1 cellular context compared by ENCODE assay signal in the genomic region with DNA sequence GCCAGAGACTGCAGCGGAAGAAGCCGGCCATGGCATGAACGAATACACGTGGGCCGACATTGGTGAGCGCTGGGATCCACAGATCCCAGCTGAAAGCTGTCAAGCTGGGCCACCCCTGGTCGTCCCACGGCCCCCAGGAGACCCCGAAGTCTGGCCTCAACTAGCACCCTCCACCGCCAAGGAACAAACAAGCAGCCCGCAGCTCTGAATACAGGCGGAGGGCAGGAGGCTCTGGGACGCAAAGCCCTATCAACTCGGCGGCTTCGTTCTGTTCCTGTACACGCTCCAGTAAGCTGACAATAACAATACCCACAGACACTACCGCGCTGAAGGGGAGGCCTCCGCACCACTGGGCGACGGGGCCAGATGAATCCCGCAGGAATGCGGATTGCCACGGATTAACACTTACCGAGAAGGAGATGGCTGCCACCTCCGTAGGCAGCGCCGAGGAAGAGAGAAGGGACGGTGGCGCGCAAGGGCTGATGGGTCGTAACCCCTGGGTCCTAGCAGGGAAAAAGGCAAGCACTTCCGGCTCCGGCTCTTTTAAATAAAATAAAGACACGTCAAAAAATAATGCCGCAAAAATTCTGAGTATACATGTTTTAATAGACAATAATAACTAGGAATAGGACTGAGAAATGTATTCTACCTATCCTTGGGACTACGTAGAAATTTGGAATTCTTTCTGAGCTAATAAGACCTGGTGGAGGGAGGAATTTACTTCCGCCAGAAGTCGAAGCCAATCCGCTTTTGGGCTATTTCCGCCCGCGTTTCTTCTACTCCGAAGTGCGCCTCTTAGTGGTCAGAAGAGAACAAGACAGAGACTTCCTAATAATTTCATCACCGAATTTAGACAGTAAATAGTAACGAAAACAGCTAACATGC.
TF ChIP-seq lines count a peak whose summit lies in the region.

Gene RPL32, minus strand, starts transcription at position 481 of the 885 bp plus-strand sequence. CDS start 1,328 bp downstream, outside the sequence.

TF ChIP-seq in HepG2, 621 proteins besides CTCF, POLR2A, EP300 and RAD21 (continued from another document and continues in another):
- TF ChIP-seq TFE3 (CRISPR knock-in tag; IDR thresholded peaks at IDR 0.05), result 0 out of 2 replicates have a peak, but pooled peaks have one; percentile 8
- no peak for TF ChIP-seq NFE2 (CRISPR knock-in tag; IDR thresholded peaks at IDR 0.05)
- TF ChIP-seq ZNF260 (CRISPR knock-in tag; IDR thresholded peaks at IDR 0.05; ENCODE audit: borderline replicate concordance, low read depth), result no peak
- TF ChIP-seq ZNF354B (CRISPR knock-in tag; IDR thresholded peaks at IDR 0.05), result no peak
- no peak; the same call in 1 of the 2 replicates for TF ChIP-seq ZBTB21 (CRISPR knock-in tag; IDR thresholded peaks at IDR 0.05)
- peak; percentile 71; the same call in 1 of the 2 replicates for TF ChIP-seq FOXK1 (CRISPR knock-in tag; IDR thresholded peaks at IDR 0.05; ENCODE audit: borderline replicate concordance, low read depth)
- TF ChIP-seq KDM5A (IDR thresholded peaks at IDR 0.05; ENCODE audit: borderline replicate concordance, low read length), result peak; percentile 73; the same call in 1 of the 2 replicates
- peak; percentile 80 for TF ChIP-seq KMT2A (CRISPR knock-in tag; IDR thresholded peaks at IDR 0.05)
- peak; percentile 56; the same call in 1 of the 2 replicates for TF ChIP-seq ZFP37 (CRISPR knock-in tag; IDR thresholded peaks at IDR 0.05; ENCODE audit: borderline replicate concordance)
- TF ChIP-seq PRDM15 (CRISPR knock-in tag; IDR thresholded peaks at IDR 0.05), result peak; percentile 63; the same call in 1 of the 2 replicates
- no peak for TF ChIP-seq CSRNP1 (CRISPR knock-in tag; IDR thresholded peaks at IDR 0.05)
- TF ChIP-seq GATAD2A (CRISPR knock-in tag; IDR thresholded peaks at IDR 0.05), result peak; percentile 8
- no peak for TF ChIP-seq ZNF431 (CRISPR knock-in tag; IDR thresholded peaks at IDR 0.05; ENCODE audit: borderline replicate concordance, low read depth)
- no peak for TF ChIP-seq ZFP36L1 (CRISPR knock-in tag; IDR thresholded peaks at IDR 0.05)
- peak; percentile 89 for TF ChIP-seq KDM2A (CRISPR knock-in tag; IDR thresholded peaks at IDR 0.05; ENCODE audit: borderline replicate concordance, low read depth)
- no peak for TF ChIP-seq SMYD3 (CRISPR knock-in tag; IDR thresholded peaks at IDR 0.05)
- no peak for TF ChIP-seq MAFF (IDR thresholded peaks at IDR 0.05; ENCODE audit: low read depth, low read length)
- no peak; the same call in 1 of the 2 replicates for TF ChIP-seq ZNF557 (CRISPR knock-in tag; IDR thresholded peaks at IDR 0.05)
- no peak for TF ChIP-seq MTF2 (CRISPR knock-in tag; IDR thresholded peaks at IDR 0.05; ENCODE audit: borderline replicate concordance)
- no peak for TF ChIP-seq PAWR (CRISPR knock-in tag; IDR thresholded peaks at IDR 0.05; ENCODE audit: borderline replicate concordance)
- TF ChIP-seq, protein P1, sequence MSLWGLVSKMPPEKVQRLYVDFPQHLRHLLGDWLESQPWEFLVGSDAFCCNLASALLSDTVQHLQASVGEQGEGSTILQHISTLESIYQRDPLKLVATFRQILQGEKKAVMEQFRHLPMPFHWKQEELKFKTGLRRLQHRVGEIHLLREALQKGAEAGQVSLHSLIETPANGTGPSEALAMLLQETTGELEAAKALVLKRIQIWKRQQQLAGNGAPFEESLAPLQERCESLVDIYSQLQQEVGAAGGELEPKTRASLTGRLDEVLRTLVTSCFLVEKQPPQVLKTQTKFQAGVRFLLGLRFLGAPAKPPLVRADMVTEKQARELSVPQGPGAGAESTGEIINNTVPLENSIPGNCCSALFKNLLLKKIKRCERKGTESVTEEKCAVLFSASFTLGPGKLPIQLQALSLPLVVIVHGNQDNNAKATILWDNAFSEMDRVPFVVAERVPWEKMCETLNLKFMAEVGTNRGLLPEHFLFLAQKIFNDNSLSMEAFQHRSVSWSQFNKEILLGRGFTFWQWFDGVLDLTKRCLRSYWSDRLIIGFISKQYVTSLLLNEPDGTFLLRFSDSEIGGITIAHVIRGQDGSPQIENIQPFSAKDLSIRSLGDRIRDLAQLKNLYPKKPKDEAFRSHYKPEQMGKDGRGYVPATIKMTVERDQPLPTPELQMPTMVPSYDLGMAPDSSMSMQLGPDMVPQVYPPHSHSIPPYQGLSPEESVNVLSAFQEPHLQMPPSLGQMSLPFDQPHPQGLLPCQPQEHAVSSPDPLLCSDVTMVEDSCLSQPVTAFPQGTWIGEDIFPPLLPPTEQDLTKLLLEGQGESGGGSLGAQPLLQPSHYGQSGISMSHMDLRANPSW (CRISPR knock-in tag; IDR thresholded peaks at IDR 0.05; ENCODE audit: borderline replicate concordance), result no peak
- no peak for TF ChIP-seq NR3C1 (CRISPR knock-in tag; IDR thresholded peaks at IDR 0.05)
- no peak for TF ChIP-seq ZNF337 (CRISPR knock-in tag; IDR thresholded peaks at IDR 0.05; ENCODE audit: borderline replicate concordance, low read depth)
- TF ChIP-seq ZFP41 (CRISPR knock-in tag; IDR thresholded peaks at IDR 0.05; ENCODE audit: borderline replicate concordance), result no peak
- no peak for TF ChIP-seq SNRNP70 (IDR thresholded peaks at IDR 0.05; ENCODE audit: low read depth, low read length)
- no peak for TF ChIP-seq RFX1 (IDR thresholded peaks at IDR 0.05)
- peak; percentile 72 for TF ChIP-seq NKX3-1 (CRISPR knock-in tag; IDR thresholded peaks at IDR 0.05)
- TF ChIP-seq SIN3B (IDR thresholded peaks at IDR 0.05; ENCODE audit: low read length), result no peak
- TF ChIP-seq ZNF768 (CRISPR knock-in tag; IDR thresholded peaks at IDR 0.05), result peak; percentile 47; the same call in 1 of the 2 replicates
- peak; percentile 43; the same call in 1 of the 2 replicates for TF ChIP-seq ARNTL (CRISPR knock-in tag; IDR thresholded peaks at IDR 0.05)
- TF ChIP-seq, protein P2, sequence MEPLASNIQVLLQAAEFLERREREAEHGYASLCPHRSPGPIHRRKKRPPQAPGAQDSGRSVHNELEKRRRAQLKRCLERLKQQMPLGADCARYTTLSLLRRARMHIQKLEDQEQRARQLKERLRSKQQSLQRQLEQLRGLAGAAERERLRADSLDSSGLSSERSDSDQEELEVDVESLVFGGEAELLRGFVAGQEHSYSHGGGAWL (CRISPR knock-in tag; IDR thresholded peaks at IDR 0.05), result peak; percentile 75
- TF ChIP-seq, protein P3, sequence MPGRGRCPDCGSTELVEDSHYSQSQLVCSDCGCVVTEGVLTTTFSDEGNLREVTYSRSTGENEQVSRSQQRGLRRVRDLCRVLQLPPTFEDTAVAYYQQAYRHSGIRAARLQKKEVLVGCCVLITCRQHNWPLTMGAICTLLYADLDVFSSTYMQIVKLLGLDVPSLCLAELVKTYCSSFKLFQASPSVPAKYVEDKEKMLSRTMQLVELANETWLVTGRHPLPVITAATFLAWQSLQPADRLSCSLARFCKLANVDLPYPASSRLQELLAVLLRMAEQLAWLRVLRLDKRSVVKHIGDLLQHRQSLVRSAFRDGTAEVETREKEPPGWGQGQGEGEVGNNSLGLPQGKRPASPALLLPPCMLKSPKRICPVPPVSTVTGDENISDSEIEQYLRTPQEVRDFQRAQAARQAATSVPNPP (CRISPR knock-in tag; IDR thresholded peaks at IDR 0.05), result no peak
- TF ChIP-seq, protein P4, sequence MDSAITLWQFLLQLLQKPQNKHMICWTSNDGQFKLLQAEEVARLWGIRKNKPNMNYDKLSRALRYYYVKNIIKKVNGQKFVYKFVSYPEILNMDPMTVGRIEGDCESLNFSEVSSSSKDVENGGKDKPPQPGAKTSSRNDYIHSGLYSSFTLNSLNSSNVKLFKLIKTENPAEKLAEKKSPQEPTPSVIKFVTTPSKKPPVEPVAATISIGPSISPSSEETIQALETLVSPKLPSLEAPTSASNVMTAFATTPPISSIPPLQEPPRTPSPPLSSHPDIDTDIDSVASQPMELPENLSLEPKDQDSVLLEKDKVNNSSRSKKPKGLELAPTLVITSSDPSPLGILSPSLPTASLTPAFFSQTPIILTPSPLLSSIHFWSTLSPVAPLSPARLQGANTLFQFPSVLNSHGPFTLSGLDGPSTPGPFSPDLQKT (CRISPR knock-in tag; IDR thresholded peaks at IDR 0.05; ENCODE audit: borderline replicate concordance), result peak; percentile 70; the same call in 1 of the 2 replicates
- TF ChIP-seq, protein P5, sequence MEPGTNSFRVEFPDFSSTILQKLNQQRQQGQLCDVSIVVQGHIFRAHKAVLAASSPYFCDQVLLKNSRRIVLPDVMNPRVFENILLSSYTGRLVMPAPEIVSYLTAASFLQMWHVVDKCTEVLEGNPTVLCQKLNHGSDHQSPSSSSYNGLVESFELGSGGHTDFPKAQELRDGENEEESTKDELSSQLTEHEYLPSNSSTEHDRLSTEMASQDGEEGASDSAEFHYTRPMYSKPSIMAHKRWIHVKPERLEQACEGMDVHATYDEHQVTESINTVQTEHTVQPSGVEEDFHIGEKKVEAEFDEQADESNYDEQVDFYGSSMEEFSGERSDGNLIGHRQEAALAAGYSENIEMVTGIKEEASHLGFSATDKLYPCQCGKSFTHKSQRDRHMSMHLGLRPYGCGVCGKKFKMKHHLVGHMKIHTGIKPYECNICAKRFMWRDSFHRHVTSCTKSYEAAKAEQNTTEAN (CRISPR knock-in tag; conservative IDR thresholded peaks at IDR 0.05), result peak; percentile 55; the same call in 1 of the 2 replicates
- TF ChIP-seq ZFY (CRISPR knock-in tag; IDR thresholded peaks at IDR 0.05), result peak; percentile 71
- 0 out of 2 replicates have a peak, but pooled peaks have one; percentile 22 for TF ChIP-seq BCL6 (CRISPR knock-in tag; IDR thresholded peaks at IDR 0.05)
- no peak for TF ChIP-seq PHB2 (IDR thresholded peaks at IDR 0.05; ENCODE audit: partially characterized antibody)
